In genomic region chr14:57400556-57401494, GRCh38 we compare ENCODE assay signal across 1 cellular context.
TF ChIP-seq lines count a peak whose summit lies in the region.

No MANE protein-coding gene starts in this region.

TF ChIP-seq in K562, 482 proteins besides CTCF, POLR2A, EP300 and RAD21 (continued from another document):
- TF ChIP-seq, protein P1, sequence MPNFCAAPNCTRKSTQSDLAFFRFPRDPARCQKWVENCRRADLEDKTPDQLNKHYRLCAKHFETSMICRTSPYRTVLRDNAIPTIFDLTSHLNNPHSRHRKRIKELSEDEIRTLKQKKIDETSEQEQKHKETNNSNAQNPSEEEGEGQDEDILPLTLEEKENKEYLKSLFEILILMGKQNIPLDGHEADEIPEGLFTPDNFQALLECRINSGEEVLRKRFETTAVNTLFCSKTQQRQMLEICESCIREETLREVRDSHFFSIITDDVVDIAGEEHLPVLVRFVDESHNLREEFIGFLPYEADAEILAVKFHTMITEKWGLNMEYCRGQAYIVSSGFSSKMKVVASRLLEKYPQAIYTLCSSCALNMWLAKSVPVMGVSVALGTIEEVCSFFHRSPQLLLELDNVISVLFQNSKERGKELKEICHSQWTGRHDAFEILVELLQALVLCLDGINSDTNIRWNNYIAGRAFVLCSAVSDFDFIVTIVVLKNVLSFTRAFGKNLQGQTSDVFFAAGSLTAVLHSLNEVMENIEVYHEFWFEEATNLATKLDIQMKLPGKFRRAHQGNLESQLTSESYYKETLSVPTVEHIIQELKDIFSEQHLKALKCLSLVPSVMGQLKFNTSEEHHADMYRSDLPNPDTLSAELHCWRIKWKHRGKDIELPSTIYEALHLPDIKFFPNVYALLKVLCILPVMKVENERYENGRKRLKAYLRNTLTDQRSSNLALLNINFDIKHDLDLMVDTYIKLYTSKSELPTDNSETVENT (CRISPR knock-in tag; IDR thresholded peaks at IDR 0.05): no peak
- peak; percentile 72 for TF ChIP-seq MAFK (IDR thresholded peaks at IDR 0.05; ENCODE audit: low read length)
- TF ChIP-seq MAFF (IDR thresholded peaks at IDR 0.05; ENCODE audit: low read length): peak; percentile 60
- peak; percentile 93 for TF ChIP-seq ZNF316 (IDR thresholded peaks at IDR 0.05)
TF ChIP-seq in K562: peak in this region for 5.
